21 cellular contexts compared by ENCODE assay signal in genomic region chr7:73966062-73966940, GRCh38.
A peak's percentile ranks its signal among the peaks of the same experiment; 100 is the strongest.
DNase-seq lines count a peak whose midpoint lies in the region; ATAC-seq and TF ChIP-seq lines count a peak whose summit lies in the region.
"Had no signal": no experiment of that assay in that cellular context is flagged by ENCODE, and none has a peak within 500 bp of the region (broad histone marks: within the 10 kb centered on the region; RNA-seq: fewer than 3 reads in every experiment).

No MANE protein-coding gene starts in this region.

- H3K4me3 ChIP-seq in epithelial cell of esophagus (ENCODE audit: low read length) (no peak overlapping the region), upper lobe of right lung (no peak overlapping the region)

- no peaks in the 10 kb centered on the region for H3K4me1 ChIP-seq in upper lobe of right lung

- no peak for ATAC-seq in activated CD8-positive, alpha-beta memory T cell treated with anti-CD3 and anti-CD28 coated beads, Interleukin-2, amount 10 ng/mL, durations not matched to agents 7 days and 5 days
- ATAC-seq in upper lobe of right lung, result peak; percentile 15
- ATAC-seq: HCT116 had no signal

- no peaks in the 10 kb centered on the region for H3K36me3 ChIP-seq in upper lobe of right lung

- no peaks in the 10 kb centered on the region for H3K27me3 ChIP-seq in upper lobe of right lung

- intact Hi-C loops in upper lobe of right lung (cut with DNase I), result no loop called here

- H3K27ac Mint-ChIP-seq in activated CD8-positive, alpha-beta memory T cell treated with anti-CD3 and anti-CD28 coated beads, Interleukin-2, amount 10 ng/mL, durations not matched to agents 7 days and 5 days, result no peak overlapping the region
- H3K27ac Mint-ChIP-seq: B cell; CD4-positive, CD25-positive, alpha-beta regulatory T cell had no signal

- CTCF ChIA-PET in activated CD8-positive, alpha-beta memory T cell treated with anti-CD3 and anti-CD28 coated beads, Interleukin-2, amount 10 ng/mL, durations not matched to agents 7 days and 5 days (lab: Charles Lee), result no interaction called here

- peaks cover 6% of the 10 kb centered on the region for H3K9me3 ChIP-seq in upper lobe of right lung

- H3K4me1 Mint-ChIP-seq in activated CD8-positive, alpha-beta memory T cell treated with anti-CD3 and anti-CD28 coated beads, Interleukin-2, amount 10 ng/mL, durations not matched to agents 7 days and 5 days, result peaks cover 1% of the 10 kb centered on the region
- H3K4me1 Mint-ChIP-seq: CD4-positive, CD25-positive, alpha-beta regulatory T cell had no signal

- H3K4me3 Mint-ChIP-seq in activated CD8-positive, alpha-beta memory T cell treated with anti-CD3 and anti-CD28 coated beads, Interleukin-2, amount 10 ng/mL, durations not matched to agents 7 days and 5 days, result no peak overlapping the region
- H3K4me3 Mint-ChIP-seq: B cell; CD4-positive, CD25-positive, alpha-beta regulatory T cell had no signal

- peaks cover 2% of the 10 kb centered on the region for H3K36me3 Mint-ChIP-seq in activated CD8-positive, alpha-beta memory T cell treated with anti-CD3 and anti-CD28 coated beads, Interleukin-2, amount 10 ng/mL, durations not matched to agents 7 days and 5 days
- H3K36me3 Mint-ChIP-seq: CD4-positive, CD25-positive, alpha-beta regulatory T cell had no signal

- TF ChIP-seq CTCF in epithelial cell of esophagus (IDR thresholded peaks at IDR 0.05; ENCODE audit: insufficient read depth, low read depth, low read length, missing control alignments) (no peak), upper lobe of right lung (IDR thresholded peaks at IDR 0.05) (no peak)

- no peak overlapping the region for H3K27ac ChIP-seq in upper lobe of right lung

- peak; percentile 30 for DNase-seq in activated CD8-positive, alpha-beta memory T cell treated with anti-CD3 and anti-CD28 coated beads, Interleukin-2, amount 50 U/mL, for 48 hours
- DNase-seq in activated CD8-positive, alpha-beta memory T cell treated with anti-CD3 and anti-CD28 coated beads, Interleukin-2, amount 10 ng/mL, durations not matched to agents 7 days and 5 days, result no peak
- DNase-seq in epithelial cell of esophagus (ENCODE audit: low read depth) (peak; percentile 39), mesenteric fat pad (ENCODE audit: low spot score) (peak; percentile 69), upper lobe of right lung (no peak), hypothalamus (lab: John Stamatoyannopoulos, UW) (no peak), middle frontal gyrus (ENCODE audit: extremely low spot score, low spot score) (no peak), activated T-cell treated with anti-CD3 and anti-CD28 coated beads for 4 hours (no peak)
- DNase-seq: 8988T; CD4-positive, CD25-positive, alpha-beta regulatory T cell; COR-L47; DMS153; GDM1; KBM-7; NCI-H1105 treated with DMSO at 0.1 percent for 48 hours; NCI-H1694 treated with DMSO at 0.1 percent for 48 hours; NCI-H510A; NCI-H774; Right ventricle myocardium superior had no signal

- no peaks in the 10 kb centered on the region for H3K27me3 Mint-ChIP-seq in activated CD8-positive, alpha-beta memory T cell treated with anti-CD3 and anti-CD28 coated beads, Interleukin-2, amount 10 ng/mL, durations not matched to agents 7 days and 5 days
- H3K27me3 Mint-ChIP-seq: CD4-positive, CD25-positive, alpha-beta regulatory T cell had no signal

- peaks cover 9% of the 10 kb centered on the region for H3K9me3 Mint-ChIP-seq in activated CD8-positive, alpha-beta memory T cell treated with anti-CD3 and anti-CD28 coated beads, Interleukin-2, amount 10 ng/mL, durations not matched to agents 7 days and 5 days (ENCODE audit: low read depth)

Comparison
In these comparisons a context has a peak if more than half of its experiments do, and no peak if none do; other contexts are left out.
1. DNase-seq: peak in activated CD8-positive, alpha-beta memory T cell treated with anti-CD3 and anti-CD28 coated beads, Interleukin-2, amount 50 U/mL, for 48 hours (single experiment), epithelial cell of esophagus (single experiment) and mesenteric fat pad (single experiment); none in activated CD8-positive, alpha-beta memory T cell treated with anti-CD3 and anti-CD28 coated beads, Interleukin-2, amount 10 ng/mL, durations not matched to agents 7 days and 5 days (single experiment), upper lobe of right lung (single experiment), hypothalamus (0 of 51), middle frontal gyrus (single experiment) and activated T-cell treated with anti-CD3 and anti-CD28 coated beads for 4 hours (single experiment).